ENCODE assay signal across 1 cellular context in genomic region chr14:20680843-20681347, GRCh38.
TF ChIP-seq lines count a peak whose summit lies in the region.

No MANE protein-coding gene starts in this region.

TF ChIP-seq in HCT116, 20 proteins besides CTCF, POLR2A, EP300 and RAD21 (continued from another document):
- TF ChIP-seq REST (IDR thresholded peaks at IDR 0.05; ENCODE audit: low read depth) (no peak), ZFX (IDR thresholded peaks at IDR 0.05) (no peak), ATF3 (IDR thresholded peaks at IDR 0.05) (no peak), EZH2phosphoT487 (IDR thresholded peaks at IDR 0.05; ENCODE audit: borderline replicate concordance) (no peak), CEBPB (IDR thresholded peaks at IDR 0.05; ENCODE audit: low read depth) (no peak), ELF1 (IDR thresholded peaks at IDR 0.05; ENCODE audit: borderline replicate concordance, low read depth) (no peak), SP1 (IDR thresholded peaks at IDR 0.05; ENCODE audit: low read depth) (no peak), JUND (IDR thresholded peaks at IDR 0.05) (no peak), YY1 (IDR thresholded peaks at IDR 0.05; ENCODE audit: extremely low read depth, insufficient replicate concordance, low read depth, low read length) (no peak), EZH2 (IDR thresholded peaks at IDR 0.05) (no peak), TCF7L2 (IDR thresholded peaks at IDR 0.05; ENCODE audit: borderline replicate concordance, extremely low read depth, insufficient read depth, insufficient read length) (no peak), POLR2AphosphoS5 (IDR thresholded peaks at IDR 0.05; ENCODE audit: low read depth, low read length) (no peak)
TF ChIP-seq in HCT116: peak in this region for 0.
